ENCODE assay signal across 22 cellular contexts in the genomic region with DNA sequence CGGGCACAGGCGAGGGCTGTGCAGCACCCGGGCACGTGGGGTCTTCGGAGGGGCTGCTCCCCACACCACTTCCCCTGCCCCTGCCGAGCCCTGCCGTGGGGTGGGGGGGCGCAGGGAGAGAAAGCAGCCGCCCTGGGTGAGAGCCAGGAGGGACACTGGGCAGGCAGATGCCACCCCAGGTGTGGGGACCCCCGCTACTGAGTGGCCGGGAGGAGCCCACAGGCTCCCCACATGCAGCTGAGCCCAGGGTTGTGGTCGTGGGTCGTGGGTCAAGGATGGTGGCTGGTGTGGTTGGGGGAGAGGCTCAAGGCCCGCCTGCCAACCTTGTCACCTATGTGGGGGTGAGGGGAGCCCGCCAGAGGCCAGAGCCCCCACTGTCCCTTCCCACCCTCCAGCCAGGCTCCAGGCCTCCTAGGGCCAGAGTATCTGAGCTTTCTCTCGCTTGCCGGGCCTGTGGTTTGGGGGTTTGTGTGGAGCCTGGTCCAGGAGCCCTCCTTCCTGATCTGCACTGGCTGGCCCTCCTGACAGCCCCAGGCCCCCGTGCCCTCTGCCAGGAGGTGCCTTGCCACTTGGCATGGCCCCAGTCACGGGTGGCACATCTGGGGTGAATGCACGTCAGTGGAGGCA.
"Had no signal": no experiment of that assay in that cellular context is flagged by ENCODE, and none has a peak within 500 bp of the region (broad histone marks: within the 10 kb centered on the region; RNA-seq: fewer than 3 reads in every experiment).

No MANE protein-coding gene starts in this region.

- H3K27ac ChIP-seq: dorsolateral prefrontal cortex, gastrocnemius medialis, prostate gland, right atrium auricular region, suprapubic skin, transverse colon, upper lobe of right lung, uterus had no signal

- ATAC-seq: gastrocnemius medialis; left lobe of liver; mucosa of descending colon; natural killer cell treated with Interleukin-12 subunit alpha and Interleukin-12 subunit beta and Interleukin-15 and Interleukin-18, amount 100 ng/mL, for 72 hours; stimulated activated naive CD8-positive, alpha-beta T cell treated with anti-CD3 and anti-CD28 coated beads, Interleukin-15, amount 100 ng/mL, for 72 hours; upper lobe of right lung had no signal

- H3K9me3 ChIP-seq: gastrocnemius medialis, mucosa of descending colon, prostate gland, right atrium auricular region, suprapubic skin, transverse colon, upper lobe of right lung, uterus had no signal

- H3K4me1 ChIP-seq: prostate gland had no signal

- H3K4me3 ChIP-seq: dorsolateral prefrontal cortex, gastrocnemius medialis, mucosa of descending colon, prostate gland, right atrium auricular region, suprapubic skin, transverse colon, upper lobe of right lung, uterus had no signal

- DNase-seq: dorsolateral prefrontal cortex; effector CD4-positive, alpha-beta T cell; gastrocnemius medialis; head of caudate nucleus; kidney; mesenchymal stem cell; mucosa of descending colon; naive B cell; small intestine; stimulated activated CD4-positive, alpha-beta T cell treated with anti-CD3 and anti-CD28 coated beads, Interleukin-15, amount 100 ng/mL, for 24 hours; stimulated activated CD4-positive, alpha-beta T cell treated with anti-CD3 and anti-CD28 coated beads, Interleukin-2, amount 100 ng/mL, for 48 hours; stimulated activated naive CD4-positive, alpha-beta T cell; stimulated activated naive CD8-positive, alpha-beta T cell treated with anti-CD3 and anti-CD28 coated beads, Interleukin-15, amount 100 ng/mL, for 72 hours; transverse colon; upper lobe of right lung; uterus had no signal

- H3K36me3 ChIP-seq: gastrocnemius medialis, prostate gland, right atrium auricular region, suprapubic skin, transverse colon, upper lobe of right lung, uterus had no signal

- FAIRE-seq: colon, kidney, small intestine had no signal
